23 cellular contexts compared by ENCODE assay signal in genomic region chr4:19301527-19301926, GRCh38.
"Had no signal": no experiment of that assay in that cellular context is flagged by ENCODE, and none has a peak within 500 bp of the region (broad histone marks: within the 10 kb centered on the region; RNA-seq: fewer than 3 reads in every experiment).

No MANE protein-coding gene starts in this region.

- H3K4me3 ChIP-seq: esophagus muscularis mucosa, left ventricle myocardium inferior, mucosa of descending colon, ovary, sigmoid colon, spleen had no signal

- H3K9me3 ChIP-seq: esophagus muscularis mucosa, left ventricle myocardium inferior, mucosa of descending colon, ovary, sigmoid colon had no signal

- DNase-seq: activated B cell treated with CpG ODN at 0.5 μM for 24 hours; activated CD4-positive, alpha-beta memory T cell treated with anti-CD3 and anti-CD28 coated beads for 36 hours; activated CD4-positive, alpha-beta T cell treated with anti-CD3 and anti-CD28 coated beads for 4 hours; activated gamma-delta T cell treated with Interleukin-2 at 50 U/mL for 16 hours; activated T-cell treated with anti-CD3 and anti-CD28 coated beads for 4 hours; anterior cingulate cortex; cerebellar nuclear complex; effector CD8-positive, alpha-beta T cell; left ventricle myocardium inferior; mammary epithelial cell; mucosa of descending colon; naive B cell; ovary; sigmoid colon; spleen; stimulated activated CD8-positive, alpha-beta memory T cell treated with anti-CD3 and anti-CD28 coated beads, Interleukin-4, amount 100 ng/mL, for 48 hours; stimulated activated naive CD4-positive, alpha-beta T cell; T-cell; T-helper 9 cell had no signal

- H3K36me3 ChIP-seq: esophagus muscularis mucosa, left ventricle myocardium inferior, ovary, sigmoid colon, spleen had no signal

- H3K27ac ChIP-seq: esophagus muscularis mucosa, left ventricle myocardium inferior, ovary, sigmoid colon, spleen had no signal

- H3K4me1 ChIP-seq: esophagus muscularis mucosa, left ventricle myocardium inferior, sigmoid colon, spleen had no signal

- ATAC-seq: mucosa of descending colon, SK-N-SH treated with all-trans-retinoic acid at 6 μM for 48 hours, T-cell had no signal

- FAIRE-seq: bronchial epithelial cell, endothelial cell of umbilical vein had no signal

- H3K27me3 ChIP-seq: esophagus muscularis mucosa, ovary, sigmoid colon, spleen had no signal
